Comparison of ENCODE assay signal across 9 cellular contexts in genomic region chr10:89553064-89553734, GRCh38. TPM values are rescaled to one million over a fixed set of nuclear protein-coding genes. Genes with fewer than 3 reads are reported as not detected.
DNase-seq lines count a peak whose midpoint lies in the region; ATAC-seq and TF ChIP-seq lines count a peak whose summit lies in the region.
"Had no signal": no experiment of that assay in that cellular context is flagged by ENCODE, and none has a peak within 500 bp of the region (broad histone marks: within the 10 kb centered on the region; RNA-seq: fewer than 3 reads in every experiment).

No MANE protein-coding gene starts in this region.

- peak; percentile 84 for DNase-seq in astrocyte of the cerebellum (ENCODE audit: low read depth)
- no peak for DNase-seq in right cardiac atrium
- no peak for DNase-seq in type B pancreatic cell (ENCODE audit: extremely low spot score, unreplicated experiment)
- DNase-seq in upper lobe of right lung = no peak
- no peak for DNase-seq in activated CD8-positive, alpha-beta T cell treated with anti-CD3 and anti-CD28 coated beads, Interleukin-2, amount 10 ng/mL, durations not matched to agents 7 days and 5 days
- no peak for DNase-seq in DMS114 treated with DMSO at 0.1 percent for 48 hours (lab: John Stamatoyannopoulos, UW; ENCODE audit: unreplicated experiment)
- DNase-seq: natural killer cell had no signal

- H3K9me3 Mint-ChIP-seq in type B pancreatic cell = no peaks in the 10 kb centered on the region
- no peaks in the 10 kb centered on the region for H3K9me3 Mint-ChIP-seq in activated CD8-positive, alpha-beta T cell treated with anti-CD3 and anti-CD28 coated beads, Interleukin-2, amount 10 ng/mL, durations not matched to agents 7 days and 5 days (ENCODE audit: insufficient read depth)
- H3K9me3 Mint-ChIP-seq: natural killer cell had no signal

- POLR2A ChIA-PET in HEK293 (lab: Yijun Ruan, JAX) = no interaction called here
- POLR2A ChIA-PET in activated CD8-positive, alpha-beta T cell treated with anti-CD3 and anti-CD28 coated beads, Interleukin-2, amount 10 ng/mL, durations not matched to agents 7 days and 5 days (lab: Charles Lee) = no interaction called here

- CTCF ChIA-PET in HEK293 (lab: Yijun Ruan, JAX) = interaction anchor here (0.6 to 2.0 kb wide), 4 partner anchors 10 to 825 kb away, joined by 3 to 7 read pairs (median 4); no protein-coding TSS in a partner anchor
- CTCF ChIA-PET in activated CD8-positive, alpha-beta T cell treated with anti-CD3 and anti-CD28 coated beads, Interleukin-2, amount 10 ng/mL, durations not matched to agents 7 days and 5 days (lab: Charles Lee) = interaction anchor here (1.8 kb wide), 1 partner anchor 10 kb away, joined by 6 read pairs; no protein-coding TSS in a partner anchor

- TF ChIP-seq CTCF in HEK293 (tag by site-specific recombination; IDR thresholded peaks at IDR 0.05) (no peak), astrocyte of the cerebellum (IDR thresholded peaks at IDR 0.05; ENCODE audit: low read depth, low read length, missing control alignments) (no peak), type B pancreatic cell (conservative IDR thresholded peaks at IDR 0.05) (no peak), upper lobe of right lung (IDR thresholded peaks at IDR 0.05) (no peak)

- H3K36me3 ChIP-seq in HEK293 (ENCODE audit: control insufficient read depth in 2 of 2, insufficient read depth in 1 of 2, low read length in 2 of 2) (no peaks in the 10 kb centered on the region), upper lobe of right lung (no peaks in the 10 kb centered on the region)
- H3K36me3 ChIP-seq: esophagus muscularis mucosa had no signal

- peaks cover 7% of the 10 kb centered on the region for H3K4me1 Mint-ChIP-seq in type B pancreatic cell (ENCODE audit: unreplicated experiment)
- H3K4me1 Mint-ChIP-seq in activated CD8-positive, alpha-beta T cell treated with anti-CD3 and anti-CD28 coated beads, Interleukin-2, amount 10 ng/mL, durations not matched to agents 7 days and 5 days (ENCODE audit: low read depth) = no peaks in the 10 kb centered on the region
- H3K4me1 Mint-ChIP-seq: natural killer cell had no signal

- no peaks in the 10 kb centered on the region for H3K27me3 Mint-ChIP-seq in type B pancreatic cell
- H3K27me3 Mint-ChIP-seq in activated CD8-positive, alpha-beta T cell treated with anti-CD3 and anti-CD28 coated beads, Interleukin-2, amount 10 ng/mL, durations not matched to agents 7 days and 5 days (ENCODE audit: low read depth) = peaks cover 12% of the 10 kb centered on the region

- H3K27ac ChIP-seq in HEK293 (ENCODE audit: extremely low read depth, low read depth, low read length) (no peak overlapping the region), right cardiac atrium (ENCODE audit: low read length) (no peak overlapping the region), upper lobe of right lung (no peak overlapping the region)
- H3K27ac ChIP-seq: esophagus muscularis mucosa had no signal

- H3K4me1 ChIP-seq in HEK293 (ENCODE audit: control insufficient read depth, insufficient read depth, low read length) (no peaks in the 10 kb centered on the region), right cardiac atrium (ENCODE audit: control insufficient read depth, insufficient read depth, low read length) (no peaks in the 10 kb centered on the region), upper lobe of right lung (no peaks in the 10 kb centered on the region)

- ATAC-seq in right cardiac atrium = peak; percentile 63 to 79
- no peak for ATAC-seq in upper lobe of right lung
- ATAC-seq in activated CD8-positive, alpha-beta T cell treated with anti-CD3 and anti-CD28 coated beads, Interleukin-2, amount 10 ng/mL, durations not matched to agents 7 days and 5 days = no peak
- ATAC-seq: natural killer cell had no signal

- H3K4me3 Mint-ChIP-seq in type B pancreatic cell = no peak overlapping the region
- H3K4me3 Mint-ChIP-seq in activated CD8-positive, alpha-beta T cell treated with anti-CD3 and anti-CD28 coated beads, Interleukin-2, amount 10 ng/mL, durations not matched to agents 7 days and 5 days = no peak overlapping the region
- H3K4me3 Mint-ChIP-seq: natural killer cell had no signal

- peak overlapping the region; percentile 40 for H3K27ac Mint-ChIP-seq in type B pancreatic cell
- no peak overlapping the region for H3K27ac Mint-ChIP-seq in activated CD8-positive, alpha-beta T cell treated with anti-CD3 and anti-CD28 coated beads, Interleukin-2, amount 10 ng/mL, durations not matched to agents 7 days and 5 days
- H3K27ac Mint-ChIP-seq: natural killer cell had no signal

- H3K9me3 ChIP-seq in HEK293 (ENCODE audit: control insufficient read depth, insufficient read depth, low read depth, low read length) = no peaks in the 10 kb centered on the region
- H3K9me3 ChIP-seq in right cardiac atrium (ENCODE audit: control insufficient read depth, low read length) = no peaks in the 10 kb centered on the region
- no peaks in the 10 kb centered on the region for H3K9me3 ChIP-seq in upper lobe of right lung
- H3K9me3 ChIP-seq: esophagus muscularis mucosa had no signal

- intact Hi-C loops in right cardiac atrium (cut with DNase I) (loop anchor here in 1 of 4 donors (5.0 kb wide), 1 partner anchor 76 kb away; no protein-coding TSS in a partner anchor), upper lobe of right lung (cut with DNase I) (no loop called here)

- no peak overlapping the region for H3K4me3 ChIP-seq in HEK293 (ENCODE audit: low read depth, low read length)
- no peak overlapping the region for H3K4me3 ChIP-seq in astrocyte of the cerebellum (ENCODE audit: low read depth, low read length)
- H3K4me3 ChIP-seq in right cardiac atrium (ENCODE audit: low read length) = no peak overlapping the region
- no peak overlapping the region for H3K4me3 ChIP-seq in upper lobe of right lung
- H3K4me3 ChIP-seq: esophagus muscularis mucosa had no signal

- H3K27me3 ChIP-seq in right cardiac atrium (ENCODE audit: control insufficient read depth, insufficient read depth) (no peaks in the 10 kb centered on the region), upper lobe of right lung (no peaks in the 10 kb centered on the region)
- H3K27me3 ChIP-seq: esophagus muscularis mucosa had no signal

- in situ Hi-C loops in astrocyte of the cerebellum (cut with HindIII; ENCODE audit: low sequenced_read_pairs) = loop anchor here (5.0 kb wide), 1 partner anchor 91 kb away; no protein-coding TSS in a partner anchor

- WGBS in right cardiac atrium = 69% methylated on average over 5 of the region's 5 CpGs

- H3K36me3 Mint-ChIP-seq in type B pancreatic cell = no peaks in the 10 kb centered on the region
- no peaks in the 10 kb centered on the region for H3K36me3 Mint-ChIP-seq in activated CD8-positive, alpha-beta T cell treated with anti-CD3 and anti-CD28 coated beads, Interleukin-2, amount 10 ng/mL, durations not matched to agents 7 days and 5 days (ENCODE audit: low read depth)
- H3K36me3 Mint-ChIP-seq: natural killer cell had no signal

TF ChIP-seq in HEK293, 187 proteins besides CTCF, POLR2A, EP300 and RAD21 (continues in another document):
- TF ChIP-seq ZNF585B (tag by site-specific recombination; IDR thresholded peaks at IDR 0.05) = no peak
- TF ChIP-seq, protein P1, sequence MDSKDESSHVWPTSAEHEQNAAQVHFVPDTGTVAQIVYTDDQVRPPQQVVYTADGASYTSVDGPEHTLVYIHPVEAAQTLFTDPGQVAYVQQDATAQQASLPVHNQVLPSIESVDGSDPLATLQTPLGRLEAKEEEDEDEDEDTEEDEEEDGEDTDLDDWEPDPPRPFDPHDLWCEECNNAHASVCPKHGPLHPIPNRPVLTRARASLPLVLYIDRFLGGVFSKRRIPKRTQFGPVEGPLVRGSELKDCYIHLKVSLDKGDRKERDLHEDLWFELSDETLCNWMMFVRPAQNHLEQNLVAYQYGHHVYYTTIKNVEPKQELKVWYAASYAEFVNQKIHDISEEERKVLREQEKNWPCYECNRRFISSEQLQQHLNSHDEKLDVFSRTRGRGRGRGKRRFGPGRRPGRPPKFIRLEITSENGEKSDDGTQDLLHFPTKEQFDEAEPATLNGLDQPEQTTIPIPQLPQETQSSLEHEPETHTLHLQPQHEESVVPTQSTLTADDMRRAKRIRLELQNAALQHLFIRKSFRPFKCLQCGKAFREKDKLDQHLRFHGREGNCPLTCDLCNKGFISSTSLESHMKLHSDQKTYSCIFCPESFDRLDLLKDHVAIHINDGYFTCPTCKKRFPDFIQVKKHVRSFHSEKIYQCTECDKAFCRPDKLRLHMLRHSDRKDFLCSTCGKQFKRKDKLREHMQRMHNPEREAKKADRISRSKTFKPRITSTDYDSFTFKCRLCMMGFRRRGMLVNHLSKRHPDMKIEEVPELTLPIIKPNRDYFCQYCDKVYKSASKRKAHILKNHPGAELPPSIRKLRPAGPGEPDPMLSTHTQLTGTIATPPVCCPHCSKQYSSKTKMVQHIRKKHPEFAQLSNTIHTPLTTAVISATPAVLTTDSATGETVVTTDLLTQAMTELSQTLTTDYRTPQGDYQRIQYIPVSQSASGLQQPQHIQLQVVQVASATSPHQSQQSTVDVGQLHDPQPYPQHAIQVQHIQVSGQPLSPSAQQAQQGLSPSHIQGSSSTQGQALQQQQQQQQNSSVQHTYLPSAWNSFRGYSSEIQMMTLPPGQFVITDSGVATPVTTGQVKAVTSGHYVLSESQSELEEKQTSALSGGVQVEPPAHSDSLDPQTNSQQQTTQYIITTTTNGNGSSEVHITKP (tag by site-specific recombination; IDR thresholded peaks at IDR 0.05) = peak; percentile 66
- peak; percentile 69 for TF ChIP-seq ZNF629 (tag by site-specific recombination; IDR thresholded peaks at IDR 0.05)
- TF ChIP-seq, protein P2, sequence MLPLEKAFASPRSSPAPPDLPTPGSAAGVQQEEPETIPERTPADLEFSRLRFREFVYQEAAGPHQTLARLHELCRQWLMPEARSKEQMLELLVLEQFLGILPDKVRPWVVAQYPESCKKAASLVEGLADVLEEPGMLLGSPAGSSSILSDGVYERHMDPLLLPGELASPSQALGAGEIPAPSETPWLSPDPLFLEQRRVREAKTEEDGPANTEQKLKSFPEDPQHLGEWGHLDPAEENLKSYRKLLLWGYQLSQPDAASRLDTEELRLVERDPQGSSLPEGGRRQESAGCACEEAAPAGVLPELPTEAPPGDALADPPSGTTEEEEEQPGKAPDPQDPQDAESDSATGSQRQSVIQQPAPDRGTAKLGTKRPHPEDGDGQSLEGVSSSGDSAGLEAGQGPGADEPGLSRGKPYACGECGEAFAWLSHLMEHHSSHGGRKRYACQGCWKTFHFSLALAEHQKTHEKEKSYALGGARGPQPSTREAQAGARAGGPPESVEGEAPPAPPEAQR (tag by site-specific recombination; IDR thresholded peaks at IDR 0.05) = no peak

RNA-seq across cellular contexts. Expression of gene SLC16A12, which starts 17.8 kb away (rescaled TPM):
- total RNA-seq in right cardiac atrium = 1 to 10 TPM; 3.3 to 7.2 (median 5.0) TPM
- polyA plus RNA-seq in right cardiac atrium = 2.7 TPM
- 3.7 and 7.8 TPM in 2 replicates for total RNA-seq in type B pancreatic cell (ENCODE audit: low replicate concordance)
- total RNA-seq in upper lobe of right lung = 1.9 TPM
- total RNA-seq in activated CD8-positive, alpha-beta T cell treated with anti-CD3 and anti-CD28 coated beads, Interleukin-2, amount 10 ng/mL, durations not matched to agents 7 days and 5 days = not detected
- total RNA-seq: natural killer cell had no signal

Comparison
In these comparisons a context has a peak if more than half of its experiments do, and no peak if none do; other contexts are left out.
1. ATAC-seq: peak in right cardiac atrium (2 of 2); none in upper lobe of right lung (single experiment) and activated CD8-positive, alpha-beta T cell treated with anti-CD3 and anti-CD28 coated beads, Interleukin-2, amount 10 ng/mL, durations not matched to agents 7 days and 5 days (single experiment).